ENCODE assay signal across 14 cellular contexts in the genomic region with DNA sequence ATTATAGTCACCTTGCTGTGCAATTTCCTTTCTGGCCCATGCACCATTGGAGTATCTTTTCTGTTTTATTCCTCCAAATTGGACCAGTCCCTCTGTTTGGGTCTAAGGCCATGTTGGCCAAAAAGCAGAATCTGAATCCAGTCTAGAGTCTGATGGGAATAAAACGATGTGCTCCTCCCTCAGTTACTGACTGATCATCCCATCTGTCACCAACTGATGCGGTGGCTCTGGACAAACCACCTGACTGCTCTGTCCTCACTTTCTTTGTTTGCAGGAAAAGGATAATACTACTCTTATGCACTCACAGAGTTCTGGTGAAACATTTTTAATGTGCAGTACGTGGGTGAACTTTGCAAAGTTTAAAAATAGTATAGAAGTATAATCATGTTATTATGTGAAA.
"Had no signal": no experiment of that assay in that cellular context is flagged by ENCODE, and none has a peak within 500 bp of the region (broad histone marks: within the 10 kb centered on the region; RNA-seq: fewer than 3 reads in every experiment).

No MANE protein-coding gene starts in this region.

- H3K27me3 ChIP-seq: hepatocyte, left lung, transverse colon had no signal

- H3K4me2 ChIP-seq: hepatocyte had no signal

- H3K27ac ChIP-seq: hepatocyte, left lung, transverse colon had no signal

- H3K9me3 Mint-ChIP-seq: naive thymus-derived CD8-positive, alpha-beta T cell; T-cell had no signal

- H3K9me3 ChIP-seq: left lung, transverse colon had no signal

- H3K27ac Mint-ChIP-seq: naive thymus-derived CD8-positive, alpha-beta T cell; T-cell had no signal

- H2AFZ ChIP-seq: hepatocyte had no signal

- H3K4me3 ChIP-seq: hepatocyte, left lung, transverse colon had no signal

- H3K36me3 ChIP-seq: left lung, transverse colon had no signal

- H3K36me3 Mint-ChIP-seq: T-cell had no signal

- DNase-seq: activated naive CD4-positive, alpha-beta T cell; aorta; dermis blood vessel endothelial cell; left lung; mammary epithelial cell; naive thymus-derived CD8-positive, alpha-beta T cell; posterior cingulate gyrus; stimulated activated CD4-positive, alpha-beta T cell treated with anti-CD3 and anti-CD28 coated beads, Interleukin-15, amount 100 ng/mL, for 24 hours; stimulated activated CD4-positive, alpha-beta T cell treated with anti-CD3 and anti-CD28 coated beads, Interleukin-4, amount 100 ng/mL, for 1 hour; stimulated activated naive CD4-positive, alpha-beta T cell treated with Interleukin-2 at 50 U/mL for 16 hours; T-cell; T-helper 9 cell; transverse colon had no signal

- ATAC-seq: left lung; naive thymus-derived CD8-positive, alpha-beta T cell; T-cell had no signal
